ENCODE assay signal across 7 cellular contexts in genomic region chr5:8238080-8238479, GRCh38.
"Had no signal": no experiment of that assay in that cellular context is flagged by ENCODE, and none has a peak within 500 bp of the region (broad histone marks: within the 10 kb centered on the region; RNA-seq: fewer than 3 reads in every experiment).

No MANE protein-coding gene starts in this region.

- ATAC-seq: GM23338, HCT116 had no signal

- H3K4me2 ChIP-seq: GM23338 had no signal

- H3K36me3 ChIP-seq: HAP-1 had no signal

- H3K27ac ChIP-seq: HL-60 had no signal

- H3K4me3 ChIP-seq: GM23338, HAP-1 had no signal

- DNase-seq: H7, HFFc6, KG1 had no signal

- H3K4me1 ChIP-seq: HAP-1 had no signal
